ENCODE assay signal across 10 cellular contexts in genomic region chr7:4694653-4695335, GRCh38. TPM values are rescaled to one million over a fixed set of nuclear protein-coding genes. Genes with fewer than 3 reads are reported as not detected.
A peak's percentile ranks its signal among the peaks of the same experiment; 100 is the strongest.
DNase-seq lines count a peak whose midpoint lies in the region; ATAC-seq and TF ChIP-seq lines count a peak whose summit lies in the region.
"Had no signal": no experiment of that assay in that cellular context is flagged by ENCODE, and none has a peak within 500 bp of the region (broad histone marks: within the 10 kb centered on the region; RNA-seq: fewer than 3 reads in every experiment).

No MANE protein-coding gene starts in this region.

- no peak overlapping the region for H3K4me3 Mint-ChIP-seq in stimulated activated naive CD8-positive, alpha-beta T cell treated with anti-CD3 and anti-CD28 coated beads, Interleukin-15, amount 100 ng/mL, for 72 hours

- peak overlapping the region; percentile 22 for H3K4me3 ChIP-seq in AG10803 (ENCODE audit: low read length)
- H3K4me3 ChIP-seq in WI38 (ENCODE audit: low read depth, low read length): peak overlapping the region; percentile 21; the same call in 1 of the 2 replicates
- no peak overlapping the region for H3K4me3 ChIP-seq in heart left ventricle
- H3K4me3 ChIP-seq in psoas muscle: no peak overlapping the region
- no peak overlapping the region for H3K4me3 ChIP-seq in BE2C (ENCODE audit: low read depth, low read length)

- TF ChIP-seq CTCF in AG10803 (conservative IDR thresholded peaks at IDR 0.05; ENCODE audit: low read length): no peak
- TF ChIP-seq CTCF in WI38 (IDR thresholded peaks at IDR 0.05; ENCODE audit: low read depth, low read length): no peak
- TF ChIP-seq CTCF in heart left ventricle (IDR thresholded peaks at IDR 0.05): no peak
- TF ChIP-seq CTCF in psoas muscle (IDR thresholded peaks at IDR 0.05): no peak
- TF ChIP-seq CTCF in BE2C (IDR thresholded peaks at IDR 0.05; ENCODE audit: low read depth, low read length): no peak

- 39 to 70% (median 65%) methylated on average over 11 to 15 of the region's 15 CpGs for WGBS in heart left ventricle, 4 donors
- 21 to 51% (median 33%) methylated on average over 15 of the region's 15 CpGs for WGBS in psoas muscle, 3 donors

- H3K9me3 ChIP-seq in heart left ventricle (no peaks in the 10 kb centered on the region), psoas muscle (no peaks in the 10 kb centered on the region), BE2C (no peaks in the 10 kb centered on the region)

- H3K36me3 ChIP-seq in heart left ventricle (no peaks in the 10 kb centered on the region), psoas muscle (ENCODE audit: insufficient read depth in 1 of 2, low read depth in 1 of 2) (no peaks in the 10 kb centered on the region), BE2C (peaks cover 9% of the 10 kb centered on the region)

- peaks cover 52% of the 10 kb centered on the region for H3K4me1 Mint-ChIP-seq in stimulated activated naive CD8-positive, alpha-beta T cell treated with anti-CD3 and anti-CD28 coated beads, Interleukin-15, amount 100 ng/mL, for 72 hours

- H3K27me3 Mint-ChIP-seq in stimulated activated naive CD8-positive, alpha-beta T cell treated with anti-CD3 and anti-CD28 coated beads, Interleukin-15, amount 100 ng/mL, for 72 hours: no peaks in the 10 kb centered on the region

- H3K27me3 ChIP-seq in heart left ventricle: no peaks in the 10 kb centered on the region
- no peaks in the 10 kb centered on the region for H3K27me3 ChIP-seq in psoas muscle (ENCODE audit: insufficient read depth in 3 of 3, low read length in 2 of 3)
- H3K27me3 ChIP-seq in BE2C: no peaks in the 10 kb centered on the region

- TF ChIP-seq POLR2A in heart left ventricle (IDR thresholded peaks at IDR 0.05): no peak

- peak; percentile 84 for DNase-seq in AG10803 (ENCODE audit: low read depth)
- peak in 4 of 5 donors; percentile 47 to 79 (median 65) for DNase-seq in heart left ventricle
- DNase-seq in psoas muscle: peak; percentile 76 to 83
- DNase-seq in BE2C: no peak
- DNase-seq in stimulated activated naive CD8-positive, alpha-beta T cell treated with anti-CD3 and anti-CD28 coated beads, Interleukin-15, amount 100 ng/mL, for 72 hours: no peak
- DNase-seq in RPMI8226: no peak
- no peak for DNase-seq in kidney glomerular epithelial cell (lab: John Stamatoyannopoulos, UW)
- DNase-seq: effector CD4-positive, alpha-beta T cell had no signal

- H3K4me1 ChIP-seq in heart left ventricle (peaks cover 2 to 76% (median 50%) of the 10 kb centered on the region in 12 donors), psoas muscle (peaks cover 61% of the 10 kb centered on the region), BE2C (no peaks in the 10 kb centered on the region)

- peak overlapping the region; percentile 25 to 89 (median 76) for H3K27ac ChIP-seq in heart left ventricle
- H3K27ac ChIP-seq in psoas muscle: peak overlapping the region; percentile 91

- intact Hi-C loops in heart left ventricle (cut with DNase I) (no loop called here), psoas muscle (cut with DNase I) (no loop called here)

- ATAC-seq in heart left ventricle (peak; percentile 71 to 86 (median 86)), psoas muscle (peak; percentile 87 to 94 (median 92))
- no peak for ATAC-seq in stimulated activated naive CD8-positive, alpha-beta T cell treated with anti-CD3 and anti-CD28 coated beads, Interleukin-15, amount 100 ng/mL, for 72 hours
- ATAC-seq: left colon had no signal

- H3K27ac Mint-ChIP-seq in stimulated activated naive CD8-positive, alpha-beta T cell treated with anti-CD3 and anti-CD28 coated beads, Interleukin-15, amount 100 ng/mL, for 72 hours: peak overlapping the region in 1 of 2 donors; percentile 19

- H3K9me3 Mint-ChIP-seq in stimulated activated naive CD8-positive, alpha-beta T cell treated with anti-CD3 and anti-CD28 coated beads, Interleukin-15, amount 100 ng/mL, for 72 hours: no peaks in the 10 kb centered on the region

RNA-seq across cellular contexts. Expression of gene FOXK1, which starts 12.7 kb away (rescaled TPM):
- 10 to 100 TPM; 12.4 to 43.7 (median 22.5) TPM for total RNA-seq in heart left ventricle
- polyA plus RNA-seq in heart left ventricle: 1 to 10 TPM; 9.3 to 9.4 TPM
- 10 to 100 TPM; 16.8 to 26.4 (median 21.5) TPM for total RNA-seq in psoas muscle
- 1 to 10 TPM; 4.2 to 8.5 (median 8.3) TPM for polyA plus RNA-seq in psoas muscle
- polyA plus RNA-seq in BE2C (2012; ENCODE audit: insufficient read depth, insufficient read length, low read depth): 26.0 TPM

Comparison
In these comparisons a context has a peak if more than half of its experiments do, and no peak if none do; other contexts are left out.
1. DNase-seq: peak in AG10803 (single experiment), heart left ventricle (4 of 5) and psoas muscle (2 of 2); none in BE2C (single experiment), stimulated activated naive CD8-positive, alpha-beta T cell treated with anti-CD3 and anti-CD28 coated beads, Interleukin-15, amount 100 ng/mL, for 72 hours (0 of 2), RPMI8226 (single experiment) and kidney glomerular epithelial cell (single experiment).
2. H3K4me3 ChIP-seq: peak in AG10803 (single experiment) and WI38 (single experiment); none in heart left ventricle (0 of 12), psoas muscle (single experiment) and BE2C (single experiment).